In the genomic region with DNA sequence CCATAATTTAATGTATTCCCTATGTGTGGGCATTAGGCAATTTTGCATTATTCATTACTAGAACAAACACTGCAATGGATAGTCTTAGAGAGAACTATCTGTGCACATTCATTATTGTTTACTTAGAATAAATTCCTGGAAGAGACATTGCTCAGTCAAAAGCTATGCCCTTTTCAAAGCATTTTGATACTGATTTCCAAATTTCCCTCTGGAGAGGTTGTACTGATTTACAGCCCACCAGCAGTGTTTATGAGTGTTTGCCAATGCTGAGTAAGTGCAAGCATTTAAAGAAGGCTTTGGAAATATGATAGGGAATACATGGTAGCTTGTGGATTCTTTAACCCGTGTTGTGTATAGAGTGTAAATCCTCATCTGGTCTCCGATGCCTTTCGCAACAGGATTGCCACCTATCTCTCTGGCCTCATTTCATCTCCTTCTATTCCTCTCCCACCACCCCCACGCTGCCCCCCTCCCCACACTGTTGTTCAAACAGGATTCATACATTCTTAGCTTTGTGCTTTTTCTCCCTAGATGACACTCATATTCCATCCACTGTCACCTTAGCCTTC, we compare ENCODE assay signal across 1 cellular context.
TF ChIP-seq lines count a peak whose summit lies in the region.

No MANE protein-coding gene starts in this region.

TF ChIP-seq in HepG2, 621 proteins besides CTCF, POLR2A, EP300 and RAD21 (continued from another document and continues in another):
- TF ChIP-seq, protein P1, sequence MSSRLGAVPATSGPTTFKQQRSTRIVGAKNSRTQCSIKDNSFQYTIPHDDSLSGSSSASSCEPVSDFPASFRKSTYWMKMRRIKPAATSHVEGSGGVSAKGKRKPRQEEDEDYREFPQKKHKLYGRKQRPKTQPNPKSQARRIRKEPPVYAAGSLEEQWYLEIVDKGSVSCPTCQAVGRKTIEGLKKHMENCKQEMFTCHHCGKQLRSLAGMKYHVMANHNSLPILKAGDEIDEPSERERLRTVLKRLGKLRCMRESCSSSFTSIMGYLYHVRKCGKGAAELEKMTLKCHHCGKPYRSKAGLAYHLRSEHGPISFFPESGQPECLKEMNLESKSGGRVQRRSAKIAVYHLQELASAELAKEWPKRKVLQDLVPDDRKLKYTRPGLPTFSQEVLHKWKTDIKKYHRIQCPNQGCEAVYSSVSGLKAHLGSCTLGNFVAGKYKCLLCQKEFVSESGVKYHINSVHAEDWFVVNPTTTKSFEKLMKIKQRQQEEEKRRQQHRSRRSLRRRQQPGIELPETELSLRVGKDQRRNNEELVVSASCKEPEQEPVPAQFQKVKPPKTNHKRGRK (CRISPR knock-in tag; IDR thresholded peaks at IDR 0.05): no peak
- TF ChIP-seq ZNF383 (CRISPR knock-in tag; IDR thresholded peaks at IDR 0.05; ENCODE audit: borderline replicate concordance) (no peak), ZNF709 (CRISPR knock-in tag; IDR thresholded peaks at IDR 0.05) (no peak), ZNF780A (CRISPR knock-in tag; IDR thresholded peaks at IDR 0.05) (no peak), ZNF652 (CRISPR knock-in tag; IDR thresholded peaks at IDR 0.05; ENCODE audit: borderline replicate concordance, low read depth) (peak; percentile 73), IKZF4 (CRISPR knock-in tag; IDR thresholded peaks at IDR 0.05; ENCODE audit: borderline replicate concordance, low read depth, not compliant biosample characterization) (no peak), HDAC2 (CRISPR knock-in tag; IDR thresholded peaks at IDR 0.05) (peak; percentile 83; the same call in 1 of the 2 replicates), ZNF891 (CRISPR knock-in tag; IDR thresholded peaks at IDR 0.05) (no peak), ZNF589 (CRISPR knock-in tag; conservative IDR thresholded peaks at IDR 0.05) (no peak), FOSL1 (CRISPR knock-in tag; IDR thresholded peaks at IDR 0.05; ENCODE audit: borderline replicate concordance) (peak; percentile 77; the same call in 1 of the 2 replicates), GZF1 (CRISPR knock-in tag; IDR thresholded peaks at IDR 0.05) (no peak), TEAD3 (CRISPR knock-in tag; optimal IDR thresholded peaks at IDR 0.05; ENCODE audit: borderline replicate concordance) (peak; percentile 71), ZNF570 (CRISPR knock-in tag; IDR thresholded peaks at IDR 0.05; ENCODE audit: borderline replicate concordance) (no peak), KDM1A (CRISPR knock-in tag; IDR thresholded peaks at IDR 0.05) (peak; percentile 65; the same call in 1 of the 2 replicates), SP1 (IDR thresholded peaks at IDR 0.05) (no peak), SP1 (CRISPR knock-in tag; IDR thresholded peaks at IDR 0.05) (no peak), ERF (CRISPR knock-in tag; IDR thresholded peaks at IDR 0.05) (0 out of 2 replicates have a peak, but pooled peaks have one; percentile 37), TCF12 (IDR thresholded peaks at IDR 0.05) (no peak), TCF12 (CRISPR knock-in tag; IDR thresholded peaks at IDR 0.05) (no peak), CEBPB (IDR thresholded peaks at IDR 0.05; ENCODE audit: borderline replicate concordance, low read depth, low read length) (peak; percentile 70), PCBP1 (IDR thresholded peaks at IDR 0.05; ENCODE audit: borderline replicate concordance, low read depth, low read length) (no peak), ZSCAN9 (CRISPR knock-in tag; IDR thresholded peaks at IDR 0.05; ENCODE audit: borderline replicate concordance) (peak; percentile 85; the same call in 1 of the 2 replicates), TAF15 (IDR thresholded peaks at IDR 0.05; ENCODE audit: low read depth, low read length, poor library complexity, severe bottlenecking) (no peak), ZFP62 (CRISPR knock-in tag; IDR thresholded peaks at IDR 0.05) (no peak), KMT2A (CRISPR knock-in tag; IDR thresholded peaks at IDR 0.05) (no peak), REXO4 (CRISPR knock-in tag; IDR thresholded peaks at IDR 0.05; ENCODE audit: borderline replicate concordance) (no peak), ZNF703 (CRISPR knock-in tag; IDR thresholded peaks at IDR 0.05; ENCODE audit: borderline replicate concordance) (no peak), CBX5 (CRISPR knock-in tag; IDR thresholded peaks at IDR 0.05; ENCODE audit: borderline replicate concordance) (no peak), MIXL1 (CRISPR knock-in tag; IDR thresholded peaks at IDR 0.05) (peak; percentile 61; the same call in 1 of the 2 replicates), NFE2 (CRISPR knock-in tag; IDR thresholded peaks at IDR 0.05) (no peak), ZNF337 (CRISPR knock-in tag; IDR thresholded peaks at IDR 0.05; ENCODE audit: borderline replicate concordance, low read depth) (no peak), ZNF441 (CRISPR knock-in tag; IDR thresholded peaks at IDR 0.05; ENCODE audit: borderline replicate concordance) (no peak), RFX5 (IDR thresholded peaks at IDR 0.05; ENCODE audit: low read depth, low read length) (no peak), ISL2 (CRISPR knock-in tag; IDR thresholded peaks at IDR 0.05) (peak; percentile 65), KAT8 (CRISPR knock-in tag; IDR thresholded peaks at IDR 0.05) (peak; percentile 53; the same call in 1 of the 2 replicates), ZNF225 (CRISPR knock-in tag; IDR thresholded peaks at IDR 0.05) (no peak), ZNF296 (CRISPR knock-in tag; conservative IDR thresholded peaks at IDR 0.05) (no peak), ZFY (CRISPR knock-in tag; IDR thresholded peaks at IDR 0.05) (no peak), ONECUT2 (CRISPR knock-in tag; IDR thresholded peaks at IDR 0.05) (no peak), KLF11 (CRISPR knock-in tag; IDR thresholded peaks at IDR 0.05) (no peak), ARID2 (CRISPR knock-in tag; IDR thresholded peaks at IDR 0.05; ENCODE audit: borderline replicate concordance) (no peak), ZNF331 (CRISPR knock-in tag; IDR thresholded peaks at IDR 0.05) (peak; percentile 31; the same call in 1 of the 2 replicates), STAT5B (CRISPR knock-in tag; IDR thresholded peaks at IDR 0.05) (no peak), FOXK2 (IDR thresholded peaks at IDR 0.05) (peak; percentile 67; the same call in 1 of the 2 replicates), ZNF124 (CRISPR knock-in tag; IDR thresholded peaks at IDR 0.05) (no peak), REPIN1 (CRISPR knock-in tag; IDR thresholded peaks at IDR 0.05; ENCODE audit: borderline replicate concordance, low read depth) (no peak), HMG20A (CRISPR knock-in tag; IDR thresholded peaks at IDR 0.05; ENCODE audit: borderline replicate concordance) (peak; percentile 89; the same call in 1 of the 2 replicates), NCOR1 (IDR thresholded peaks at IDR 0.05; ENCODE audit: borderline replicate concordance, low read length) (peak; percentile 63; the same call in 1 of the 2 replicates), SMYD3 (CRISPR knock-in tag; IDR thresholded peaks at IDR 0.05) (no peak)
- TF ChIP-seq, protein P2, sequence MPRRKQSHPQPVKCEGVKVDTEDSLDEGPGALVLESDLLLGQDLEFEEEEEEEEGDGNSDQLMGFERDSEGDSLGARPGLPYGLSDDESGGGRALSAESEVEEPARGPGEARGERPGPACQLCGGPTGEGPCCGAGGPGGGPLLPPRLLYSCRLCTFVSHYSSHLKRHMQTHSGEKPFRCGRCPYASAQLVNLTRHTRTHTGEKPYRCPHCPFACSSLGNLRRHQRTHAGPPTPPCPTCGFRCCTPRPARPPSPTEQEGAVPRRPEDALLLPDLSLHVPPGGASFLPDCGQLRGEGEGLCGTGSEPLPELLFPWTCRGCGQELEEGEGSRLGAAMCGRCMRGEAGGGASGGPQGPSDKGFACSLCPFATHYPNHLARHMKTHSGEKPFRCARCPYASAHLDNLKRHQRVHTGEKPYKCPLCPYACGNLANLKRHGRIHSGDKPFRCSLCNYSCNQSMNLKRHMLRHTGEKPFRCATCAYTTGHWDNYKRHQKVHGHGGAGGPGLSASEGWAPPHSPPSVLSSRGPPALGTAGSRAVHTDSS (CRISPR knock-in tag; conservative IDR thresholded peaks at IDR 0.05): no peak
- TF ChIP-seq, protein P3, sequence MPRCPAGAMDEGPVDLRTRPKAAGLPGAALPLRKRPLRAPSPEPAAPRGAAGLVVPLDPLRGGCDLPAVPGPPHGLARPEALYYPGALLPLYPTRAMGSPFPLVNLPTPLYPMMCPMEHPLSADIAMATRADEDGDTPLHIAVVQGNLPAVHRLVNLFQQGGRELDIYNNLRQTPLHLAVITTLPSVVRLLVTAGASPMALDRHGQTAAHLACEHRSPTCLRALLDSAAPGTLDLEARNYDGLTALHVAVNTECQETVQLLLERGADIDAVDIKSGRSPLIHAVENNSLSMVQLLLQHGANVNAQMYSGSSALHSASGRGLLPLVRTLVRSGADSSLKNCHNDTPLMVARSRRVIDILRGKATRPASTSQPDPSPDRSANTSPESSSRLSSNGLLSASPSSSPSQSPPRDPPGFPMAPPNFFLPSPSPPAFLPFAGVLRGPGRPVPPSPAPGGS (CRISPR knock-in tag; IDR thresholded peaks at IDR 0.05): no peak
- TF ChIP-seq, protein P4, sequence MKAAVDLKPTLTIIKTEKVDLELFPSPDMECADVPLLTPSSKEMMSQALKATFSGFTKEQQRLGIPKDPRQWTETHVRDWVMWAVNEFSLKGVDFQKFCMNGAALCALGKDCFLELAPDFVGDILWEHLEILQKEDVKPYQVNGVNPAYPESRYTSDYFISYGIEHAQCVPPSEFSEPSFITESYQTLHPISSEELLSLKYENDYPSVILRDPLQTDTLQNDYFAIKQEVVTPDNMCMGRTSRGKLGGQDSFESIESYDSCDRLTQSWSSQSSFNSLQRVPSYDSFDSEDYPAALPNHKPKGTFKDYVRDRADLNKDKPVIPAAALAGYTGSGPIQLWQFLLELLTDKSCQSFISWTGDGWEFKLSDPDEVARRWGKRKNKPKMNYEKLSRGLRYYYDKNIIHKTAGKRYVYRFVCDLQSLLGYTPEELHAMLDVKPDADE (CRISPR knock-in tag; IDR thresholded peaks at IDR 0.05): no peak
- TF ChIP-seq, protein P5, sequence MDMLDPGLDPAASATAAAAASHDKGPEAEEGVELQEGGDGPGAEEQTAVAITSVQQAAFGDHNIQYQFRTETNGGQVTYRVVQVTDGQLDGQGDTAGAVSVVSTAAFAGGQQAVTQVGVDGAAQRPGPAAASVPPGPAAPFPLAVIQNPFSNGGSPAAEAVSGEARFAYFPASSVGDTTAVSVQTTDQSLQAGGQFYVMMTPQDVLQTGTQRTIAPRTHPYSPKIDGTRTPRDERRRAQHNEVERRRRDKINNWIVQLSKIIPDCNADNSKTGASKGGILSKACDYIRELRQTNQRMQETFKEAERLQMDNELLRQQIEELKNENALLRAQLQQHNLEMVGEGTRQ (IDR thresholded peaks at IDR 0.05; ENCODE audit: low read depth, low read length): no peak
- TF ChIP-seq, protein P5 (CRISPR knock-in tag; IDR thresholded peaks at IDR 0.05; ENCODE audit: borderline replicate concordance): no peak
- TF ChIP-seq, protein P6, sequence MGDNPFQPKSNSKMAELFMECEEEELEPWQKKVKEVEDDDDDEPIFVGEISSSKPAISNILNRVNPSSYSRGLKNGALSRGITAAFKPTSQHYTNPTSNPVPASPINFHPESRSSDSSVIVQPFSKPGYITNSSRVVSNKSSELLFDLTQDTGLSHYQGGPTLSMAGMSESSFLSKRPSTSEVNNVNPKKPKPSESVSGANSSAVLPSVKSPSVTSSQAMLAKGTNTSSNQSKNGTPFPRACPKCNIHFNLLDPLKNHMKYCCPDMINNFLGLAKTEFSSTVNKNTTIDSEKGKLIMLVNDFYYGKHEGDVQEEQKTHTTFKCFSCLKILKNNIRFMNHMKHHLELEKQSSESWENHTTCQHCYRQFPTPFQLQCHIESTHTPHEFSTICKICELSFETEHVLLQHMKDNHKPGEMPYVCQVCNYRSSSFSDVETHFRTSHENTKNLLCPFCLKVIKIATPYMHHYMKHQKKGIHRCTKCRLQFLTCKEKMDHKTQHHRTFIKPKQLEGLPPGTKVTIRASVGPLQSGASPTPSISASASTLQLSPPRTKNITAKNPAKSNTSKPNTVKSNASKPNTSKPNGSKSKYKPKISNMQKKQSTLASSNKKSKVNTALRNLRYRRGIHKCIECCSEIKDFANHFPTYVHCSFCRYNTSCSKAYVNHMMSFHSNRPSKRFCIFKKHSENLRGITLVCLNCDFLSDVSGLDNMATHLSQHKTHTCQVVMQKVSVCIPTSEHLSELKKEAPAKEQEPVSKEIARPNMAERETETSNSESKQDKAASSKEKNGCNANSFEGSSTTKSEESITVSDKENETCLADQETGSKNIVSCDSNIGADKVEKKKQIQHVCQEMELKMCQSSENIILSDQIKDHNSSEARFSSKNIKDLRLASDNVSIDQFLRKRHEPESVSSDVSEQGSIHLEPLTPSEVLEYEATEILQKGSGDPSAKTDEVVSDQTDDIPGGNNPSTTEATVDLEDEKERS (CRISPR knock-in tag; IDR thresholded peaks at IDR 0.05): no peak
- TF ChIP-seq, protein P7, sequence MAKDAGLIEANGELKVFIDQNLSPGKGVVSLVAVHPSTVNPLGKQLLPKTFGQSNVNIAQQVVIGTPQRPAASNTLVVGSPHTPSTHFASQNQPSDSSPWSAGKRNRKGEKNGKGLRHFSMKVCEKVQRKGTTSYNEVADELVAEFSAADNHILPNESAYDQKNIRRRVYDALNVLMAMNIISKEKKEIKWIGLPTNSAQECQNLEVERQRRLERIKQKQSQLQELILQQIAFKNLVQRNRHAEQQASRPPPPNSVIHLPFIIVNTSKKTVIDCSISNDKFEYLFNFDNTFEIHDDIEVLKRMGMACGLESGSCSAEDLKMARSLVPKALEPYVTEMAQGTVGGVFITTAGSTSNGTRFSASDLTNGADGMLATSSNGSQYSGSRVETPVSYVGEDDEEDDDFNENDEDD (CRISPR knock-in tag; IDR thresholded peaks at IDR 0.05; ENCODE audit: borderline replicate concordance): no peak
- TF ChIP-seq, protein P8, sequence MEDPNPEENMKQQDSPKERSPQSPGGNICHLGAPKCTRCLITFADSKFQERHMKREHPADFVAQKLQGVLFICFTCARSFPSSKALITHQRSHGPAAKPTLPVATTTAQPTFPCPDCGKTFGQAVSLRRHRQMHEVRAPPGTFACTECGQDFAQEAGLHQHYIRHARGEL (CRISPR knock-in tag; IDR thresholded peaks at IDR 0.05): no peak
- TF ChIP-seq, protein P9, sequence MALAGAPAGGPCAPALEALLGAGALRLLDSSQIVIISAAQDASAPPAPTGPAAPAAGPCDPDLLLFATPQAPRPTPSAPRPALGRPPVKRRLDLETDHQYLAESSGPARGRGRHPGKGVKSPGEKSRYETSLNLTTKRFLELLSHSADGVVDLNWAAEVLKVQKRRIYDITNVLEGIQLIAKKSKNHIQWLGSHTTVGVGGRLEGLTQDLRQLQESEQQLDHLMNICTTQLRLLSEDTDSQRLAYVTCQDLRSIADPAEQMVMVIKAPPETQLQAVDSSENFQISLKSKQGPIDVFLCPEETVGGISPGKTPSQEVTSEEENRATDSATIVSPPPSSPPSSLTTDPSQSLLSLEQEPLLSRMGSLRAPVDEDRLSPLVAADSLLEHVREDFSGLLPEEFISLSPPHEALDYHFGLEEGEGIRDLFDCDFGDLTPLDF (CRISPR knock-in tag; IDR thresholded peaks at IDR 0.05): no peak
- TF ChIP-seq, protein P10, sequence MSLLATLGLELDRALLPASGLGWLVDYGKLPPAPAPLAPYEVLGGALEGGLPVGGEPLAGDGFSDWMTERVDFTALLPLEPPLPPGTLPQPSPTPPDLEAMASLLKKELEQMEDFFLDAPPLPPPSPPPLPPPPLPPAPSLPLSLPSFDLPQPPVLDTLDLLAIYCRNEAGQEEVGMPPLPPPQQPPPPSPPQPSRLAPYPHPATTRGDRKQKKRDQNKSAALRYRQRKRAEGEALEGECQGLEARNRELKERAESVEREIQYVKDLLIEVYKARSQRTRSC (CRISPR knock-in tag; IDR thresholded peaks at IDR 0.05; ENCODE audit: low read depth): no peak
